In the genomic region with DNA sequence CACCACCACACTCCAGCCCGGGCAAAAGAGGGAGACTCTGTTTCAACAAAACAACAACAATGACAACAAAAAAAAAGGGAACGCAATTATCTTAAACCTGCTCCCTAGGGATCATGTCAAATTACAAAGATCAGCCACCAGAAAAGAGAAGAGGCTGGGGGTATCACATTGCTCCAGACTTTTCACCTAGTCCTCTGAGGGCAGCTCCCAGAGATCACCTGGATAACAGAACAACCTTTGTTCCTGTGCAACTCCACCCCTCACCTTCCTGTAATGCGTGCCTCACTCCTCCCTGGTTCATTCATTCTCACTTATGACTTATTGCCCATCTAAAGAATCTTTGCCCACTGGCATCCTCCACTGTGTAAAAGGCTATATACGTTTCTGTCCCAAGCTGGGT, we compare ENCODE assay signal across 28 cellular contexts. TPM values are rescaled to one million over a fixed set of nuclear protein-coding genes. Genes with fewer than 3 reads are reported as not detected.
"Had no signal": no experiment of that assay in that cellular context is flagged by ENCODE, and none has a peak within 500 bp of the region (broad histone marks: within the 10 kb centered on the region; RNA-seq: fewer than 3 reads in every experiment).

No MANE protein-coding gene starts in this region.

- H3K4me1 ChIP-seq: left lung, upper lobe of right lung had no signal

- H3K36me3 ChIP-seq: esophagus squamous epithelium, left lung, neutrophil, upper lobe of right lung had no signal

- H3K4me3 ChIP-seq: esophagus squamous epithelium, left lung, lung, skin epidermis, upper lobe of right lung had no signal

- ATAC-seq: activated CD4-positive, alpha-beta T cell treated with anti-CD3 and anti-CD28 coated beads for 36 hours; activated CD8-positive, alpha-beta memory T cell treated with anti-CD3 and anti-CD28 coated beads, Interleukin-2, amount 10 ng/mL, durations not matched to agents 7 days and 5 days; activated CD8-positive, alpha-beta T cell treated with anti-CD3 and anti-CD28 coated beads, Interleukin-2, amount 10 ng/mL, durations not matched to agents 7 days and 5 days; activated naive CD4-positive, alpha-beta T cell treated with anti-CD3 and anti-CD28 coated beads, Interleukin-2, amount 50 U/mL, for 72 hours; left lung; sciatic nerve; stimulated activated effector memory CD8-positive, alpha-beta T cell treated with anti-CD3 and anti-CD28 coated beads, Interleukin-12 subunit alpha, Interleukin-12 subunit beta, amount 100 ng/mL, for 72 hours; stimulated activated naive CD8-positive, alpha-beta T cell treated with anti-CD3 and anti-CD28 coated beads, Interleukin-15, amount 100 ng/mL, for 72 hours; upper lobe of right lung had no signal

- H3K9me3 ChIP-seq: esophagus squamous epithelium, left lung, neutrophil, upper lobe of right lung had no signal

- H3K27me3 ChIP-seq: upper lobe of right lung had no signal

- DNase-seq: activated CD4-positive, alpha-beta T cell treated with anti-CD3 and anti-CD28 coated beads for 36 hours; activated CD4-positive, CD25-positive, alpha-beta regulatory T cell; activated CD8-positive, alpha-beta memory T cell treated with anti-CD3 and anti-CD28 coated beads, Interleukin-2, amount 10 ng/mL, durations not matched to agents 7 days and 5 days; activated CD8-positive, alpha-beta T cell treated with anti-CD3 and anti-CD28 coated beads, Interleukin-2, amount 10 ng/mL, durations not matched to agents 7 days and 5 days; activated naive CD4-positive, alpha-beta T cell; activated T-cell treated with anti-CD3 and anti-CD28 coated beads, Interleukin-2, amount 50 U/mL, for 48 hours; anterior cingulate cortex; dermis blood vessel endothelial cell; effector CD4-positive, alpha-beta T cell; esophagus squamous epithelium; kidney glomerular epithelial cell; left lung; mesendoderm; naive B cell; nephron progenitor cell; stimulated activated CD4-positive, alpha-beta T cell treated with anti-CD3 and anti-CD28 coated beads, Interleukin-4, amount 100 ng/mL, for 24 hours; stimulated activated naive CD8-positive, alpha-beta T cell treated with anti-CD3 and anti-CD28 coated beads, Interleukin-15, amount 100 ng/mL, for 72 hours; substantia nigra; upper lobe of right lung had no signal

- H3K27ac ChIP-seq: epithelial cell of prostate, esophagus squamous epithelium, left lung, neutrophil, skin epidermis, upper lobe of right lung had no signal

RNA-seq across cellular contexts. Expression of a gene that starts 31.8 kb away (rescaled TPM):
- total RNA-seq: activated CD4-positive, alpha-beta T cell treated with anti-CD3 and anti-CD28 coated beads for 36 hours; activated CD8-positive, alpha-beta memory T cell treated with anti-CD3 and anti-CD28 coated beads, Interleukin-2, amount 10 ng/mL, durations not matched to agents 7 days and 5 days; activated naive CD4-positive, alpha-beta T cell treated with anti-CD3 and anti-CD28 coated beads, Interleukin-2, amount 50 U/mL, for 72 hours; activated T-helper 2 cell treated with anti-CD3 and anti-CD28 coated beads, Interferon-gamma antibody, Interleukin-2, Interleukin-4, amounts not matched to agents 10 μg/mL and 5 μg/mL and 100 μg/mL, durations not matched to agents 14 hours and 24 hours and 36 hours; dermis blood vessel endothelial cell; osteocyte; sciatic nerve had no signal
